Comparison of ENCODE assay signal across 14 cellular contexts in genomic region chr14:37262649-37263048, GRCh38.
DNase-seq lines count a peak whose midpoint lies in the region; ATAC-seq, FAIRE-seq and TF ChIP-seq lines count a peak whose summit lies in the region.
"Had no signal": no experiment of that assay in that cellular context is flagged by ENCODE, and none has a peak within 500 bp of the region (broad histone marks: within the 10 kb centered on the region; RNA-seq: fewer than 3 reads in every experiment).

No MANE protein-coding gene starts in this region.

- peaks cover 4% of the 10 kb centered on the region for H3K27me3 Mint-ChIP-seq in T-helper 17 cell
- H3K27me3 Mint-ChIP-seq: CD4-positive, alpha-beta T cell had no signal

- no peak overlapping the region for H3K4me3 Mint-ChIP-seq in T-helper 17 cell
- H3K4me3 Mint-ChIP-seq: CD4-positive, alpha-beta T cell had no signal

- no peaks in the 10 kb centered on the region for H3K27me3 ChIP-seq in HUES48 (ENCODE audit: control insufficient read depth, insufficient read depth, low read length)
- H3K27me3 ChIP-seq in HepG2 (ENCODE audit: control insufficient read depth in 1 of 2, insufficient read depth in 2 of 2, low read length in 2 of 2), result no peaks in the 10 kb centered on the region

- ATAC-seq in HepG2, result peak; percentile 66
- no peak for ATAC-seq in HG02798 (IDR thresholded peaks at IDR 0.05; ENCODE audit: poor library complexity, unreplicated experiment)
- ATAC-seq in T-helper 17 cell, result no peak
- ATAC-seq in HG03175 (IDR thresholded peaks at IDR 0.05; ENCODE audit: unreplicated experiment), result no peak

- H3K4me1 Mint-ChIP-seq in T-helper 17 cell, result no peaks in the 10 kb centered on the region

- no peak overlapping the region for H3K9ac ChIP-seq in HUES48 (ENCODE audit: low read depth, low read length)
- no peak overlapping the region for H3K9ac ChIP-seq in HepG2 (ENCODE audit: insufficient read depth, low read depth, low read length)

- H3K36me3 ChIP-seq in HUES48 (ENCODE audit: control insufficient read depth, insufficient read depth, low read length) (no peaks in the 10 kb centered on the region), HepG2 (replicated peaks in 1 of 2; ENCODE audit: control insufficient read depth in 1 of 2, insufficient read depth in 2 of 2, low read length in 2 of 2) (no peaks in the 10 kb centered on the region)

- BruUV-seq in HepG2 (replicated peaks; lab: Mats Ljungman, UMichigan), result no TSS peak

- in situ Hi-C loops in HepG2 (cut with HindIII; ENCODE audit: extremely low pct_ligation_motif_present, low pct_unique_long_range_greater_than_20kb), result no loop called here

- intact Hi-C loops in HepG2 (cut with micrococcal nuclease; ENCODE audit: unreplicated experiment), result no loop called here

- no peak overlapping the region for H3K27ac Mint-ChIP-seq in T-helper 17 cell
- H3K27ac Mint-ChIP-seq: CD4-positive, alpha-beta T cell had no signal

- TF ChIP-seq POLR2A in HepG2 (IDR thresholded peaks at IDR 0.05; ENCODE audit: insufficient read depth in 1 of 2, low read depth in 2 of 2, low read length in 2 of 2), result no peak

- H3K36me3 Mint-ChIP-seq in T-helper 17 cell (ENCODE audit: low read depth), result no peaks in the 10 kb centered on the region

- H3K27ac ChIP-seq in HUES48 (ENCODE audit: low read depth, low read length), result peak overlapping the region; percentile 56
- no peak overlapping the region for H3K27ac ChIP-seq in HepG2 (ENCODE audit: extremely low read length, insufficient read depth, low read length)
- H3K27ac ChIP-seq: RWPE1 had no signal

- DNase-seq in COR-L47 (lab: John Stamatoyannopoulos, UW) (peak; percentile 77), NCI-H345 (lab: John Stamatoyannopoulos, UW) (peak; percentile 89), HepG2 (ENCODE audit: low spot score) (peak; percentile 34), T-helper 17 cell (no peak), NCI-H226 (no peak)
- DNase-seq: ACHN; CD4-positive, alpha-beta T cell; HCEC 1CT; NCI-H2029; T1000 had no signal

- no peak for TF ChIP-seq EP300 in HepG2 (IDR thresholded peaks at IDR 0.05; ENCODE audit: low read depth in 2 of 2, low read length in 2 of 2)
- TF ChIP-seq EP300 in HepG2 (CRISPR knock-in tag; IDR thresholded peaks at IDR 0.05; ENCODE audit: borderline replicate concordance), result no peak

- POLR2A ChIA-PET in HepG2 (lab: Yijun Ruan, JAX), result no interaction called here

- CTCF ChIA-PET in HepG2 (lab: Yijun Ruan, JAX; ENCODE audit: low intra/inter-chr PET ratio, low total read pairs), result no interaction called here

- 57% methylated on average over 2 of the region's 2 CpGs for WGBS in HepG2 (ENCODE audit: low lambda C conversion rate)

- H2AFZ ChIP-seq in HepG2 (ENCODE audit: low read length), result no peak overlapping the region

- no peak overlapping the region for H3K4me3 ChIP-seq in HUES48 (ENCODE audit: low read depth, low read length)
- no peak overlapping the region for H3K4me3 ChIP-seq in HepG2 (replicated peaks in 1 of 3; ENCODE audit: insufficient read depth in 1 of 3, low read depth in 2 of 3, low read length in 3 of 3)

- H3K4me1 ChIP-seq in HUES48 (ENCODE audit: control insufficient read depth, insufficient read depth, low read length) (peaks cover 7% of the 10 kb centered on the region; the same call in 1 of the 2 replicates), HepG2 (ENCODE audit: insufficient read depth, low read length) (peaks cover 5% of the 10 kb centered on the region; the same call in 1 of the 2 replicates)

- no peak for FAIRE-seq in HepG2 (lab: Jason Lieb, UNC)

- H3K9me3 ChIP-seq in HUES48 (ENCODE audit: control insufficient read depth, insufficient read depth, low read length) (no peaks in the 10 kb centered on the region), HepG2 (ENCODE audit: low read length) (no peaks in the 10 kb centered on the region), T-helper 17 cell (ENCODE audit: control insufficient read depth, low read length, poor library complexity, severe bottlenecking) (no peaks in the 10 kb centered on the region)

- H3K79me2 ChIP-seq in HepG2 (ENCODE audit: insufficient read depth, low read length), result no peaks in the 10 kb centered on the region

- TF ChIP-seq RAD21 in HepG2 (CRISPR knock-in tag; IDR thresholded peaks at IDR 0.05), result no peak

- TF ChIP-seq CTCF in HepG2 (CRISPR knock-in tag; IDR thresholded peaks at IDR 0.05), result no peak

- H4K20me1 ChIP-seq in HepG2 (ENCODE audit: insufficient read depth, low read length), result no peaks in the 10 kb centered on the region

- no peak overlapping the region for H3K4me2 ChIP-seq in HepG2 (ENCODE audit: low read depth, low read length)

TF ChIP-seq in HepG2, 621 proteins besides CTCF, POLR2A, EP300 and RAD21 (continues in another document):
- TF ChIP-seq HOXA5 (CRISPR knock-in tag; IDR thresholded peaks at IDR 0.05) (0 out of 2 replicates have a peak, but pooled peaks have one; percentile 28), MYC (CRISPR knock-in tag; IDR thresholded peaks at IDR 0.05; ENCODE audit: borderline replicate concordance) (no peak), FOXP1 (IDR thresholded peaks at IDR 0.05) (no peak), FOXP1 (CRISPR knock-in tag; IDR thresholded peaks at IDR 0.05) (peak; percentile 68), HOMEZ (CRISPR knock-in tag; IDR thresholded peaks at IDR 0.05; ENCODE audit: low read depth) (peak; percentile 84; the same call in 1 of the 2 replicates), KMT2A (CRISPR knock-in tag; IDR thresholded peaks at IDR 0.05) (no peak), PRPF4 (IDR thresholded peaks at IDR 0.05; ENCODE audit: low read depth, low read length, poor library complexity, severe bottlenecking) (no peak), HNF4G (IDR thresholded peaks at IDR 0.05; ENCODE audit: borderline replicate concordance, low read depth, low read length) (no peak), HNF4G (CRISPR knock-in tag; IDR thresholded peaks at IDR 0.05; ENCODE audit: borderline replicate concordance, low read depth) (no peak), GATAD2A (CRISPR knock-in tag; IDR thresholded peaks at IDR 0.05) (peak; percentile 36), FOXA3 (CRISPR knock-in tag; IDR thresholded peaks at IDR 0.05) (peak; percentile 65), ZNF282 (IDR thresholded peaks at IDR 0.05; ENCODE audit: partially characterized antibody) (no peak), RARA (CRISPR knock-in tag; IDR thresholded peaks at IDR 0.05) (0 out of 2 replicates have a peak, but pooled peaks have one; percentile 7), ATAD3A (CRISPR knock-in tag; IDR thresholded peaks at IDR 0.05) (no peak), PATZ1 (CRISPR knock-in tag; IDR thresholded peaks at IDR 0.05) (peak; percentile 61; the same call in 1 of the 2 replicates), IRX3 (CRISPR knock-in tag; IDR thresholded peaks at IDR 0.05; ENCODE audit: borderline replicate concordance, low read depth) (no peak), ZNF143 (CRISPR knock-in tag; IDR thresholded peaks at IDR 0.05) (no peak), ZMYM4 (CRISPR knock-in tag; IDR thresholded peaks at IDR 0.05) (0 out of 2 replicates have a peak, but pooled peaks have one; percentile 30), FOXP4 (CRISPR knock-in tag; IDR thresholded peaks at IDR 0.05) (0 out of 2 replicates have a peak, but pooled peaks have one; percentile 22), BATF2 (CRISPR knock-in tag; IDR thresholded peaks at IDR 0.05) (no peak)

Comparison
In these comparisons a context has a peak if more than half of its experiments do, and no peak if none do; other contexts are left out.
1. DNase-seq: peak in COR-L47 (single experiment), NCI-H345 (single experiment) and HepG2 (single experiment); none in T-helper 17 cell (0 of 3) and NCI-H226 (single experiment).